ENCODE assay signal across 16 cellular contexts in the genomic region with DNA sequence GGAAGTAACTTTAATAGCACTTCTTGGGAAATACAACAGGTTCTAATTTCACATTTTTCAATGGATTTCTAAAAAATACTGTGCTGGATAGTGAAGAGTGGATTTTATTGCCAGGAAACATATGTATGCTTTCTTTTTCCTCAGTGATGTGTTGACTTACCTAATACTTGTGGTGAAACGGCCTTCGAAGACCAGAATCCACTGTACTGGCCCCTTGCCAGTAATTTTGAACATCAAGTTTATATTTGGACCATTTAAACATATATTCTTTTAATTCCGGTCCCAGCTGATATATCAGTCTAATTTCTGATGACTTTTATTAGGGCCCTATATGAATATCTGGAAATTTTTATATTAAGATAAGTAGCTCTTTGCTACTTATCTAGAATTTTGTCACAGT. TPM values are rescaled to one million over a fixed set of nuclear protein-coding genes. Genes with fewer than 3 reads are reported as not detected.
A peak's percentile ranks its signal among the peaks of the same experiment; 100 is the strongest.
DNase-seq lines count a peak whose midpoint lies in the region; ATAC-seq and TF ChIP-seq lines count a peak whose summit lies in the region.
"Had no signal": no experiment of that assay in that cellular context is flagged by ENCODE, and none has a peak within 500 bp of the region (broad histone marks: within the 10 kb centered on the region; RNA-seq: fewer than 3 reads in every experiment).

No MANE protein-coding gene starts in this region.

- H3K4me3 ChIP-seq in GM23248 (peak overlapping the region; percentile 87), Panc1 (ENCODE audit: low read depth in 2 of 2, low read length in 2 of 2) (peak overlapping the region in 1 of 2 experiments; percentile 84; a peak in 3 of 4 replicates), fibroblast of lung (replicated peaks in 1 of 4; ENCODE audit: control extremely low read depth in 1 of 4, insufficient read depth in 1 of 4, low read depth in 3 of 4, low read length in 4 of 4) (peak overlapping the region in 3 of 4 experiments; percentile 88 to 95 (median 95)), sigmoid colon (peak overlapping the region in 3 of 4 donors; percentile 82 to 95 (median 91))
- H3K4me3 ChIP-seq: GM12878, thyroid gland had no signal

- H3K9me2 ChIP-seq in GM23248 (ENCODE audit: insufficient read depth): no peaks in the 10 kb centered on the region

- intact Hi-C loops in Panc1 (cut with micrococcal nuclease; ENCODE audit: unreplicated experiment) (no loop called here), sigmoid colon (cut with DNase I) (no loop called here)

- H3K79me2 ChIP-seq in GM23248 (ENCODE audit: insufficient read depth) (peaks cover 68% of the 10 kb centered on the region), fibroblast of lung (ENCODE audit: control insufficient read depth, insufficient read depth, low read length) (peaks cover 57% of the 10 kb centered on the region)

- H3K4me2 ChIP-seq in GM23248 (ENCODE audit: unreplicated experiment) (peak overlapping the region; percentile 97), fibroblast of lung (ENCODE audit: extremely low read depth, insufficient read depth, low read length) (peak overlapping the region; percentile 87)

- peak; percentile 43 for DNase-seq in GM23248
- no peak for DNase-seq in Panc1 (ENCODE audit: low read depth, low spot score)
- DNase-seq in fibroblast of lung (ENCODE audit: low read depth in 2 of 2): peak; percentile 18 to 23
- no peak for DNase-seq in sigmoid colon
- no peak for DNase-seq in SHP77 treated with DMSO at 0.1 percent for 48 hours (lab: John Stamatoyannopoulos, UW)
- DNase-seq in NCI-H2171 (lab: John Stamatoyannopoulos, UW): no peak
- no peak for DNase-seq in activated CD4-positive, alpha-beta T cell treated with anti-CD3 and anti-CD28 coated beads for 48 hours
- DNase-seq: activated CD4-positive, alpha-beta T cell treated with anti-CD3 and anti-CD28 coated beads for 1 hour; activated T-cell treated with anti-CD3 and anti-CD28 coated beads, Interleukin-2, amount 50 U/mL, for 4 hours; amniotic stem cell; DMS 273 treated with DMSO at 0.1 percent for 48 hours; H7; NCI-H1436 treated with DMSO at 0.1 percent for 48 hours; SW 1271; thyroid gland had no signal

- no peak for TF ChIP-seq EP300 in sigmoid colon (IDR thresholded peaks at IDR 0.05)

- H4K20me1 ChIP-seq in GM23248 (ENCODE audit: insufficient read depth) (peaks cover 15% of the 10 kb centered on the region), fibroblast of lung (ENCODE audit: control insufficient read depth, extremely low read depth, insufficient read depth, low read length) (no peaks in the 10 kb centered on the region)

- POLR2A ChIA-PET in Panc1 (lab: Charles Lee): no interaction called here

- H2AFZ ChIP-seq in GM23248 (no peak overlapping the region), fibroblast of lung (ENCODE audit: low read length) (no peak overlapping the region)

- TF ChIP-seq CTCF in Panc1 (IDR thresholded peaks at IDR 0.05) (no peak), fibroblast of lung (conservative IDR thresholded peaks at IDR 0.05 in 1 of 2, IDR thresholded peaks at IDR 0.05 in 1 of 2; ENCODE audit: low read depth in 1 of 2, low read length in 2 of 2) (no peak), sigmoid colon (IDR thresholded peaks at IDR 0.05) (no peak)

- H3K9ac ChIP-seq in GM23248 (peak overlapping the region; percentile 90), fibroblast of lung (ENCODE audit: insufficient read depth, low read length) (no peak overlapping the region)

- H3F3A ChIP-seq in GM23248 (ENCODE audit: insufficient read depth): peaks cover 18% of the 10 kb centered on the region

- H3K36me3 ChIP-seq in GM23248 (ENCODE audit: low read depth) (no peaks in the 10 kb centered on the region), Panc1 (ENCODE audit: control insufficient read depth, insufficient read depth, low read length) (no peaks in the 10 kb centered on the region), fibroblast of lung (ENCODE audit: control insufficient read depth, insufficient read depth, low read length) (no peaks in the 10 kb centered on the region), sigmoid colon (no peaks in the 10 kb centered on the region)
- H3K36me3 ChIP-seq: thyroid gland had no signal

- no peak overlapping the region for H3K27ac ChIP-seq in GM23248
- peak overlapping the region; percentile 93 for H3K27ac ChIP-seq in Panc1 (ENCODE audit: low read length)
- H3K27ac ChIP-seq in fibroblast of lung (ENCODE audit: insufficient read depth, low read length): no peak overlapping the region
- H3K27ac ChIP-seq in sigmoid colon: peak overlapping the region in 3 of 4 donors; percentile 97 to 98 (median 98)
- H3K27ac ChIP-seq: thyroid gland had no signal

- no peak for TF ChIP-seq POLR2A in sigmoid colon (IDR thresholded peaks at IDR 0.05)

- BruUV-seq in Panc1 (replicated peaks; lab: Mats Ljungman, UMichigan): TSS peak; percentile 64

- 63 to 69% methylated on average over 3 of the region's 3 CpGs for WGBS in GM23248 (ENCODE audit: low coverage in 1 of 2, low lambda C conversion rate in 2 of 2, missing lambda C conversion rate in 2 of 2), 2 experiments
- 44 to 50% methylated on average over 3 of the region's 3 CpGs for WGBS in sigmoid colon, 2 donors

- no peak for ATAC-seq in Panc1
- ATAC-seq: activated T-cell treated with anti-CD3 and anti-CD28 coated beads, Interleukin-2, amount 50 U/mL, for 4 hours; GM12878 had no signal

- H3K9me3 ChIP-seq in GM23248 (ENCODE audit: low read depth) (no peaks in the 10 kb centered on the region), Panc1 (ENCODE audit: control insufficient read depth, insufficient read depth, low read depth, low read length) (no peaks in the 10 kb centered on the region), fibroblast of lung (ENCODE audit: control insufficient read depth, insufficient read depth, low read depth, low read length) (no peaks in the 10 kb centered on the region), sigmoid colon (no peaks in the 10 kb centered on the region)
- H3K9me3 ChIP-seq: thyroid gland had no signal

- in situ Hi-C loops in GM23248 (cut with MboI): no loop called here
- in situ Hi-C loops in Panc1 (cut with HindIII; ENCODE audit: low pct_unique_long_range_greater_than_20kb, low sequenced_read_pairs): no loop called here

- H3K27me3 ChIP-seq in GM23248 (replicated peaks; ENCODE audit: insufficient read depth) (no peaks in the 10 kb centered on the region), Panc1 (ENCODE audit: control insufficient read depth, insufficient read depth, low read length) (no peaks in the 10 kb centered on the region), fibroblast of lung (ENCODE audit: control insufficient read depth, insufficient read depth, low read length) (no peaks in the 10 kb centered on the region), sigmoid colon (no peaks in the 10 kb centered on the region)
- H3K27me3 ChIP-seq: thyroid gland had no signal

- peaks cover 31% of the 10 kb centered on the region for H3K4me1 ChIP-seq in GM23248 (ENCODE audit: insufficient read depth)
- H3K4me1 ChIP-seq in Panc1 (ENCODE audit: control insufficient read depth, insufficient read depth, low read length): peaks cover 19% of the 10 kb centered on the region
- H3K4me1 ChIP-seq in fibroblast of lung (ENCODE audit: control insufficient read depth, extremely low read depth, insufficient read depth, low read length): peaks cover 3% of the 10 kb centered on the region
- H3K4me1 ChIP-seq in sigmoid colon: peaks cover 0 to 63% (median 57%) of the 10 kb centered on the region in 4 donors

- CTCF ChIA-PET in Panc1 (lab: Charles Lee): no interaction called here

RNA-seq across cellular contexts. Expression of a gene that starts 1.8 kb away (rescaled TPM):
- 74.1 and 75.1 TPM in 2 replicates for total RNA-seq in GM23248 (2014; rRNA removed; shearing (Covaris generic))
- 151 and 158 TPM in 2 replicates for polyA plus RNA-seq in GM23248 (2016; fragmentation: Nextera tagmentation; extraction: Ambion mirVana)
- 89.7 TPM for total RNA-seq in Panc1 (2021; ENCODE audit: unreplicated experiment)
- polyA plus RNA-seq in Panc1 (2012; ENCODE audit: insufficient read length): 49.1 TPM
- 31.3 and 46.9 TPM in 2 replicates for total RNA-seq in fibroblast of lung
- 43.1 and 105 TPM in 2 replicates for polyA plus RNA-seq in fibroblast of lung
- polyA plus RNA-seq in fibroblast of lung (2012): 31.9 and 66.1 TPM in 2 replicates
- 65.8 and 94.2 TPM in 2 replicates for polyA minus RNA-seq in fibroblast of lung (ENCODE audit: low replicate concordance)
- 100 to 1,000 TPM; 159 to 232 (median 223) TPM for total RNA-seq in sigmoid colon
- 10 to 100 TPM in 2 of 3 donors, 1 to 10 TPM in 1; 6.2 to 13.4 (median 10.8) TPM for polyA plus RNA-seq in sigmoid colon

Comparison
In these comparisons a context has a peak if more than half of its experiments do, and no peak if none do; other contexts are left out.
1. DNase-seq: peak in GM23248 (single experiment) and fibroblast of lung (2 of 2); none in Panc1 (single experiment), sigmoid colon (single experiment), SHP77 treated with DMSO at 0.1 percent for 48 hours (single experiment), NCI-H2171 (single experiment) and activated CD4-positive, alpha-beta T cell treated with anti-CD3 and anti-CD28 coated beads for 48 hours (single experiment).
2. H3K27ac ChIP-seq: peak in Panc1 (single experiment) and sigmoid colon (3 of 4); none in GM23248 (single experiment) and fibroblast of lung (single experiment).